Comparison of ENCODE assay signal across 7 cellular contexts in genomic region chr17:2215616-2216364, GRCh38.
DNase-seq lines count a peak whose midpoint lies in the region; ATAC-seq and TF ChIP-seq lines count a peak whose summit lies in the region.

No MANE protein-coding gene starts in this region.

- TF ChIP-seq CTCF in WTC11 (IDR thresholded peaks at IDR 0.05) (no peak), cardiac fibroblast (IDR thresholded peaks at IDR 0.05; ENCODE audit: low read depth, low read length) (no peak), right lobe of liver (IDR thresholded peaks at IDR 0.05) (no peak)

- DNase-seq in WTC11 (ENCODE audit: low spot score): peak; percentile 33
- peak; percentile 88 to 97 for DNase-seq in cardiac fibroblast (ENCODE audit: low read depth in 2 of 2)
- DNase-seq in right lobe of liver: peak; percentile 54 to 66 (median 57)
- DNase-seq in stimulated activated CD8-positive, alpha-beta memory T cell treated with anti-CD3 and anti-CD28 coated beads, Interleukin-15, amount 100 ng/mL, for 48 hours (ENCODE audit: low read depth in 2 of 2): peak; percentile 44 to 55
- no peak for DNase-seq in NCI-H446 (lab: John Stamatoyannopoulos, UW)

- peak overlapping the region; percentile 25; the same call in 1 of the 2 replicates for H3K4me3 Mint-ChIP-seq in WTC11

- no peaks in the 10 kb centered on the region for H3K9me3 Mint-ChIP-seq in WTC11

- peaks cover 5% of the 10 kb centered on the region for H3K36me3 Mint-ChIP-seq in WTC11

- H3K27ac ChIP-seq in right lobe of liver: peak overlapping the region; percentile 55 to 82 (median 67)

- POLR2A ChIA-PET in WTC11 (lab: Charles Lee): no interaction called here

- no peaks in the 10 kb centered on the region for H3K9me3 ChIP-seq in right lobe of liver

- WGBS in right lobe of liver (ENCODE audit: insufficient coverage, low coverage, low lambda C conversion rate, missing lambda C conversion rate): 47% methylated on average over 15 of the region's 18 CpGs

- no peaks in the 10 kb centered on the region for H3K27me3 ChIP-seq in right lobe of liver

- H3K4me1 Mint-ChIP-seq in WTC11: peaks cover 33% of the 10 kb centered on the region

- no peak for TF ChIP-seq POLR2A in right lobe of liver (IDR thresholded peaks at IDR 0.05)

- H3K27ac Mint-ChIP-seq in WTC11: peak overlapping the region; percentile 51

- H3K4me3 ChIP-seq in cardiac fibroblast (replicated peaks in 1 of 2; ENCODE audit: low read depth in 2 of 2, low read length in 2 of 2) (peak overlapping the region in 1 of 2 donors; percentile 40), right lobe of liver (no peak overlapping the region)

- ATAC-seq in GM19043 (IDR thresholded peaks at IDR 0.05; ENCODE audit: low read depth, unreplicated experiment) (peak; percentile 83), HG03159 (IDR thresholded peaks at IDR 0.05; ENCODE audit: unreplicated experiment) (peak; percentile 86), WTC11 (peak; percentile 85), right lobe of liver (peak; percentile 47 to 73 (median 70))

- no peaks in the 10 kb centered on the region for H3K27me3 Mint-ChIP-seq in WTC11 (ENCODE audit: low read depth)

- CTCF ChIA-PET in WTC11 (lab: Charles Lee): interaction anchor here (0.6 to 2.7 kb wide), 5 partner anchors 16 to 161 kb away, joined by 3 to 11 read pairs (median 6); partner anchors contain the start of gene HIC1

- H3K36me3 ChIP-seq in right lobe of liver: no peaks in the 10 kb centered on the region

- H3K4me1 ChIP-seq in right lobe of liver: peaks cover 0 to 37% (median 8%) of the 10 kb centered on the region in 4 donors

- intact Hi-C loops in right lobe of liver (cut with DNase I): no loop called here

TF ChIP-seq in WTC11, 78 proteins besides CTCF, POLR2A, EP300 and RAD21:
- no peak for TF ChIP-seq ZNF281 (CRISPR knock-in tag; IDR thresholded peaks at IDR 0.05)

Comparison
In these comparisons a context has a peak if more than half of its experiments do, and no peak if none do; other contexts are left out.
1. DNase-seq: peak in WTC11 (single experiment), cardiac fibroblast (2 of 2), right lobe of liver (3 of 3) and stimulated activated CD8-positive, alpha-beta memory T cell treated with anti-CD3 and anti-CD28 coated beads, Interleukin-15, amount 100 ng/mL, for 48 hours (2 of 2); none in NCI-H446 (0 of 2).
2. Peak in every context shown above with its lines, with median percentiles within 50 percentile points of each other: ATAC-seq.